8 cellular contexts compared by ENCODE assay signal in the genomic region with DNA sequence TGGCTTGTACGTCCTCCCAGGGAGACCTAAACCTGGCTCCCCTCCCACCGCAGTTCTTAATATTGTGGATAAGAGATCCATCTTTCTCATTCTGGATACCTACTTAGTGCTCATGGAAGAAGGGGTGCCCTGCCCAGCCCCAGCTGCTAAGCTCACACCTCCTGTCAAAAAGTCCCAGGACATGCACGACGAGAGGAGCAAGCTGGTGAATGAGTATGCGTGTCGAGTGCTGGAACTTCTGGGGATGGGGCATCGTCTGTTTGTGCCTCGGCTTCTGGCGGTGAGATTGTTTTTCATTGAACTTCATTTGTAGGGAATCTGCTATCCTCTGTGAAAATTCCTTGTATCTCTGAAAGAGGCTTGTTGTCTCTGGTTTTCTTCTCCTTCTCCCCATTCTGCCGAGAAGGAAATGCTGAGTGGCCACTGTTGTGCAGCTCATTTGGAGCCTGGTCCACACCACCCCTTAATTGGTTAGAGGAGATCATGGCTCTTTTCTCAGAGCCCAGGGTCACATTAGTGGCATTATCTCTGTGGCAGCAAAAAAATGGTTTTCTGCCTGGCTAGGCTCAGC.
DNase-seq lines count a peak whose midpoint lies in the region; ATAC-seq and TF ChIP-seq lines count a peak whose summit lies in the region.

No MANE protein-coding gene starts in this region.

- no peaks in the 10 kb centered on the region for H3K79me2 ChIP-seq in smooth muscle cell (ENCODE audit: low read depth)

- no peaks in the 10 kb centered on the region for H3K9me3 ChIP-seq in HUES48 (ENCODE audit: control insufficient read depth, insufficient read depth, low read length)
- H3K9me3 ChIP-seq in ascending aorta: no peaks in the 10 kb centered on the region
- peaks cover 2% of the 10 kb centered on the region for H3K9me3 ChIP-seq in iPS-18c (ENCODE audit: control insufficient read depth, insufficient read depth, low read length)
- no peaks in the 10 kb centered on the region for H3K9me3 ChIP-seq in smooth muscle cell (replicated peaks; ENCODE audit: low read depth)

- no peaks in the 10 kb centered on the region for H3F3A ChIP-seq in smooth muscle cell (ENCODE audit: low read depth)

- H3K4me3 ChIP-seq in HUES48 (ENCODE audit: low read depth, low read length): peak overlapping the region; percentile 59
- H3K4me3 ChIP-seq in ascending aorta: peak overlapping the region; percentile 59 to 63
- H3K4me3 ChIP-seq in iPS-18c (ENCODE audit: insufficient read depth, low read depth, low read length): peak overlapping the region; percentile 45
- peak overlapping the region; percentile 51 for H3K4me3 ChIP-seq in smooth muscle cell

- no peaks in the 10 kb centered on the region for H4K20me1 ChIP-seq in smooth muscle cell (ENCODE audit: low read depth)

- H3K4me1 ChIP-seq in HUES48 (ENCODE audit: control insufficient read depth, insufficient read depth, low read length) (peaks cover 31% of the 10 kb centered on the region), ascending aorta (no peaks in the 10 kb centered on the region), smooth muscle cell (ENCODE audit: low read depth) (peaks cover 4% of the 10 kb centered on the region)

- H3K4me2 ChIP-seq in smooth muscle cell: peak overlapping the region; percentile 84

- peak overlapping the region; percentile 67 for H2AFZ ChIP-seq in smooth muscle cell (ENCODE audit: low read depth)

- H3K9ac ChIP-seq in HUES48 (ENCODE audit: low read depth, low read length): peak overlapping the region; percentile 50
- peak overlapping the region; percentile 84 for H3K9ac ChIP-seq in smooth muscle cell (ENCODE audit: low read depth)

- DNase-seq in CD1c-positive myeloid dendritic cell (ENCODE audit: extremely low spot score) (peak; percentile 5), ascending aorta (ENCODE audit: low spot score in 2 of 2) (no peak), smooth muscle cell (lab: John Stamatoyannopoulos, UW; ENCODE audit: unreplicated experiment) (no peak), NCI-H2029 (lab: John Stamatoyannopoulos, UW) (no peak), GF-D8 (lab: John Stamatoyannopoulos, UW) (no peak)

- no peak for ATAC-seq in HG03342 (IDR thresholded peaks at IDR 0.05; ENCODE audit: unreplicated experiment)

- no peak for TF ChIP-seq CTCF in ascending aorta (IDR thresholded peaks at IDR 0.05)
- no peak for TF ChIP-seq CTCF in smooth muscle cell (IDR thresholded peaks at IDR 0.05; ENCODE audit: borderline replicate concordance, insufficient read depth, poor library complexity, severe bottlenecking)

- H3K27me3 ChIP-seq in HUES48 (ENCODE audit: control insufficient read depth, insufficient read depth, low read length) (no peaks in the 10 kb centered on the region), ascending aorta (no peaks in the 10 kb centered on the region), smooth muscle cell (ENCODE audit: low read depth) (no peaks in the 10 kb centered on the region)

- H3K36me3 ChIP-seq in HUES48 (ENCODE audit: control insufficient read depth, insufficient read depth, low read length) (no peaks in the 10 kb centered on the region), ascending aorta (no peaks in the 10 kb centered on the region), smooth muscle cell (ENCODE audit: low read depth) (no peaks in the 10 kb centered on the region)

- H3K27ac ChIP-seq in HUES48 (ENCODE audit: low read depth, low read length) (peak overlapping the region; percentile 15), ascending aorta (peak overlapping the region; percentile 57), smooth muscle cell (ENCODE audit: low read depth) (peak overlapping the region; percentile 74)

- WGBS in smooth muscle cell (ENCODE audit: low lambda C conversion rate): 8% methylated on average over 10 of the region's 10 CpGs

- intact Hi-C loops in ascending aorta (cut with DNase I): no loop called here

Comparison
In these comparisons a context has a peak if more than half of its experiments do, and no peak if none do; other contexts are left out.
1. H3K27ac ChIP-seq: peak in every context shown above with its lines; median percentile 74 in smooth muscle cell; 57 in ascending aorta; 15 in HUES48.